8 cellular contexts compared by ENCODE assay signal in the genomic region with DNA sequence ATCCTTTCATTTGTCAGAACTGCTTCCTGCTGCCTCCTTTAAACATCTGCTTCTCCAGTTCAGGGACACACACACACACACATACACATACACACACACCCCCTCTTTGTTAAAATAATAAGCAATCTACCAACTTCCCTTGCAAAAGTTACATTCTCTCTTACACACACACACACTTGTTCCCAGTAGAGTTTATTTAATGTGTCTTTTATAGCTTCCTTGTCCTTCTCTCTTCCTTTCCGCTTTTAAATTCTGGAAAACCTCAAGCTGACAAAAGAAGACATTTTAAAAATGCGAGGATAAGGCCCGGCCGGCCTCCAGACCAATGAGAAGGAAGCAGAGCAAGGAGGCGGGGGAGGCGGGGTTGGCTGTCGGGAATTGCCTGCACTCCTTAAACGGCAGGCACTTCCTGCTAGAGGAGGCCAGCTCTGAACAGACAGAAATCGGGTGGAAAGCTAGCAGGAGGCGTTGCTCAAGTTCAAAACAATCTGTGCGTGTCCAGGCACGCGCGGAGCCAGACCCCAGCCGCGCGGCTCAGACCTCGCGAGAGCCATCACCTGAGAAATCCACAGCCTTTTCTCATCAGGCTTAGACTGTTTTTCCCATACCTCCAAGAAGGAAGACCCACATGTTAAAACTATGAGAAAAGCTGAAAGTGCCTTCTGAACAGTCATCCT.
A peak's percentile ranks its signal among the peaks of the same experiment; 100 is the strongest.
DNase-seq lines count a peak whose midpoint lies in the region; ATAC-seq and TF ChIP-seq lines count a peak whose summit lies in the region.

No MANE protein-coding gene starts in this region.

- H3K9me3 Mint-ChIP-seq in activated CD4-positive, alpha-beta memory T cell treated with anti-CD3 and anti-CD28 coated beads for 36 hours: no peaks in the 10 kb centered on the region

- intact Hi-C loops in activated CD4-positive, alpha-beta memory T cell treated with anti-CD3 and anti-CD28 coated beads for 36 hours (cut with micrococcal nuclease): loop anchor here (1.0 kb wide), 5 partner anchors 8 to 188 kb away; no protein-coding TSS in a partner anchor
- intact Hi-C loops in right lobe of liver (cut with DNase I): no loop called here

- H3K36me3 Mint-ChIP-seq in activated CD4-positive, alpha-beta memory T cell treated with anti-CD3 and anti-CD28 coated beads for 36 hours: no peaks in the 10 kb centered on the region

- peak; percentile 96 for DNase-seq in BE2C
- DNase-seq in GM19238 (ENCODE audit: insufficient read length, low spot score): peak; percentile 63
- peak; percentile 90 for DNase-seq in NCI-H774 (lab: John Stamatoyannopoulos, UW)
- DNase-seq in activated CD4-positive, alpha-beta memory T cell treated with anti-CD3 and anti-CD28 coated beads for 36 hours: peak; percentile 91
- peak; percentile 86 to 88 (median 88) for DNase-seq in right lobe of liver
- peak; percentile 72 for DNase-seq in stimulated activated CD4-positive, alpha-beta T cell treated with anti-CD3 and anti-CD28 coated beads, Interleukin-4, amount 100 ng/mL, for 1 hour

- H3K4me1 Mint-ChIP-seq in activated CD4-positive, alpha-beta memory T cell treated with anti-CD3 and anti-CD28 coated beads for 36 hours (ENCODE audit: low read depth): peaks cover 53% of the 10 kb centered on the region

- peak overlapping the region; percentile 95 for H3K27ac Mint-ChIP-seq in activated CD4-positive, alpha-beta memory T cell treated with anti-CD3 and anti-CD28 coated beads for 36 hours

- no peaks in the 10 kb centered on the region for H3K27me3 Mint-ChIP-seq in activated CD4-positive, alpha-beta memory T cell treated with anti-CD3 and anti-CD28 coated beads for 36 hours

- peaks cover 14% of the 10 kb centered on the region for H3K4me1 ChIP-seq in BE2C
- peaks cover 8 to 26% of the 10 kb centered on the region in 2 donors for H3K4me1 ChIP-seq in duodenal mucosa (ENCODE audit: control insufficient read depth in 1 of 2, insufficient read depth in 2 of 2, low read length in 2 of 2)
- H3K4me1 ChIP-seq in right lobe of liver: peaks cover 0 to 6% (median 0%) of the 10 kb centered on the region in 4 donors

- 2% methylated on average over 10 of the region's 19 CpGs for WGBS in right lobe of liver (ENCODE audit: insufficient coverage, low coverage, low lambda C conversion rate, missing lambda C conversion rate)

- H3K9me3 ChIP-seq in BE2C: no peaks in the 10 kb centered on the region
- H3K9me3 ChIP-seq in duodenal mucosa (ENCODE audit: control insufficient read depth in 1 of 2, low read length in 2 of 2): no peaks in the 10 kb centered on the region
- H3K9me3 ChIP-seq in right lobe of liver: no peaks in the 10 kb centered on the region

- ATAC-seq in HG03432 (IDR thresholded peaks at IDR 0.05; ENCODE audit: unreplicated experiment) (peak; percentile 95), right lobe of liver (peak; percentile 94 to 98 (median 96))

- H3K27me3 ChIP-seq in BE2C: no peaks in the 10 kb centered on the region
- H3K27me3 ChIP-seq in duodenal mucosa (ENCODE audit: control insufficient read depth in 1 of 2, insufficient read depth in 2 of 2, low read length in 2 of 2): no peaks in the 10 kb centered on the region
- H3K27me3 ChIP-seq in right lobe of liver: no peaks in the 10 kb centered on the region

- H3K4me3 ChIP-seq in BE2C (ENCODE audit: low read depth, low read length) (peak overlapping the region; percentile 65), duodenal mucosa (ENCODE audit: low read depth in 1 of 2, low read length in 2 of 2) (peak overlapping the region; percentile 76 to 79), right lobe of liver (peak overlapping the region in 2 of 3 donors; percentile 27 to 44)

- H3K27ac ChIP-seq in duodenal mucosa (ENCODE audit: low read depth, low read length): peak overlapping the region; percentile 84
- peak overlapping the region; percentile 44 to 72 (median 65) for H3K27ac ChIP-seq in right lobe of liver

- peak overlapping the region; percentile 78 for H3K4me3 Mint-ChIP-seq in activated CD4-positive, alpha-beta memory T cell treated with anti-CD3 and anti-CD28 coated beads for 36 hours

- TF ChIP-seq POLR2A in right lobe of liver (IDR thresholded peaks at IDR 0.05): no peak

- CTCF ChIA-PET in activated CD4-positive, alpha-beta memory T cell treated with anti-CD3 and anti-CD28 coated beads for 36 hours (lab: Charles Lee): interaction anchor here (0.8 to 8.5 kb wide), 10 partner anchors 12 to 395 kb away, joined by 3 to 93 read pairs (median 4); partner anchors contain the start of gene MAML2

- no peak for TF ChIP-seq CTCF in BE2C (IDR thresholded peaks at IDR 0.05; ENCODE audit: low read depth, low read length)
- no peak for TF ChIP-seq CTCF in right lobe of liver (IDR thresholded peaks at IDR 0.05)

- H3K36me3 ChIP-seq in BE2C: no peaks in the 10 kb centered on the region
- H3K36me3 ChIP-seq in duodenal mucosa (ENCODE audit: control insufficient read depth in 1 of 2, insufficient read depth in 2 of 2, low read length in 2 of 2): no peaks in the 10 kb centered on the region
- no peaks in the 10 kb centered on the region for H3K36me3 ChIP-seq in right lobe of liver

- peak overlapping the region; percentile 47 to 61 for H3K9ac ChIP-seq in duodenal mucosa (ENCODE audit: low read depth in 1 of 2, low read length in 2 of 2)

- POLR2A ChIA-PET in activated CD4-positive, alpha-beta memory T cell treated with anti-CD3 and anti-CD28 coated beads for 36 hours (lab: Charles Lee): interaction anchor here (0.6 to 1.8 kb wide), 15 partner anchors 12 to 452 kb away, joined by 3 to 11 read pairs (median 4); partner anchors contain the start of genes CCDC82, CEP57, JRKL and MAML2

Comparison
In these comparisons a context has a peak if more than half of its experiments do, and no peak if none do; other contexts are left out.
1. Peak in every context shown above with its lines: DNase-seq, ATAC-seq, H3K4me3 ChIP-seq and H3K27ac ChIP-seq.